In genomic region chr10:71266147-71266917, GRCh38 we compare ENCODE assay signal across 2 cellular contexts.
A peak's percentile ranks its signal among the peaks of the same experiment; 100 is the strongest.
TF ChIP-seq lines count a peak whose summit lies in the region.

No MANE protein-coding gene starts in this region.

TF ChIP-seq in A549, 52 proteins besides CTCF, POLR2A, EP300 and RAD21 (continued from another document):
- TF ChIP-seq BCL3 (IDR thresholded peaks at IDR 0.05) (no peak), MAZ (IDR thresholded peaks at IDR 0.05; ENCODE audit: borderline replicate concordance, low read depth, low read length) (no peak), RCOR1 (IDR thresholded peaks at IDR 0.05; ENCODE audit: low read depth, low read length) (no peak), FOSB (CRISPR knock-in tag; IDR thresholded peaks at IDR 0.05) (no peak), MYC (IDR thresholded peaks at IDR 0.05; ENCODE audit: borderline replicate concordance, low read length) (no peak), CHD2 (IDR thresholded peaks at IDR 0.05; ENCODE audit: low read length, partially characterized antibody) (no peak), GATA3 (IDR thresholded peaks at IDR 0.05; ENCODE audit: borderline replicate concordance) (no peak), ZFP36 (IDR thresholded peaks at IDR 0.05; ENCODE audit: borderline replicate concordance, partially characterized antibody) (no peak), EHF (CRISPR knock-in tag; IDR thresholded peaks at IDR 0.05) (no peak), MAX (IDR thresholded peaks at IDR 0.05) (no peak), MAFK (IDR thresholded peaks at IDR 0.05; ENCODE audit: partially characterized antibody) (no peak), CEBPB (IDR thresholded peaks at IDR 0.05) (no peak), ELK1 (IDR thresholded peaks at IDR 0.05; ENCODE audit: low read depth, low read length) (no peak), CBX8 (IDR thresholded peaks at IDR 0.05) (no peak), PHF8 (IDR thresholded peaks at IDR 0.05; ENCODE audit: borderline replicate concordance, low read depth) (no peak), RFX5 (IDR thresholded peaks at IDR 0.05) (no peak), ESRRA (IDR thresholded peaks at IDR 0.05; ENCODE audit: borderline replicate concordance, low read length) (no peak), CBX2 (IDR thresholded peaks at IDR 0.05; ENCODE audit: borderline replicate concordance, low read depth) (no peak)

TF ChIP-seq in K562, 482 proteins besides CTCF, POLR2A, EP300 and RAD21 (continued from another document and continues in another):
- peak; percentile 75; the same call in 1 of the 2 replicates for TF ChIP-seq TSHZ1 (CRISPR knock-in tag; IDR thresholded peaks at IDR 0.05)
- no peak for TF ChIP-seq ASH1L (IDR thresholded peaks at IDR 0.05; ENCODE audit: borderline replicate concordance, low read depth, partially characterized antibody)
- 0 out of 2 replicates have a peak, but pooled peaks have one; percentile 20 for TF ChIP-seq ERF (CRISPR knock-in tag; IDR thresholded peaks at IDR 0.05)
- no peak for TF ChIP-seq ZNF316 (IDR thresholded peaks at IDR 0.05)
- TF ChIP-seq XRCC4 (IDR thresholded peaks at IDR 0.05; ENCODE audit: extremely low read depth, insufficient read depth, insufficient read length) = no peak
- peak; percentile 30; the same call in 1 of the 2 replicates for TF ChIP-seq ZBTB26 (CRISPR knock-in tag; IDR thresholded peaks at IDR 0.05)
- TF ChIP-seq PHB (CRISPR knock-in tag; IDR thresholded peaks at IDR 0.05) = peak; percentile 66; the same call in 1 of the 2 replicates
- TF ChIP-seq E2F3 (CRISPR knock-in tag; IDR thresholded peaks at IDR 0.05) = peak; percentile 72
- TF ChIP-seq HOMEZ (CRISPR knock-in tag; IDR thresholded peaks at IDR 0.05) = peak; percentile 78; the same call in 1 of the 2 replicates
- TF ChIP-seq NFIC (IDR thresholded peaks at IDR 0.05) = peak; percentile 47; the same call in 1 of the 2 replicates
- no peak; the same call in 1 of the 2 replicates for TF ChIP-seq ZNF75A (CRISPR knock-in tag; IDR thresholded peaks at IDR 0.05)
- TF ChIP-seq ILK (tag; IDR thresholded peaks at IDR 0.05; ENCODE audit: borderline replicate concordance, low read depth) = no peak
- 0 out of 2 replicates have a peak, but pooled peaks have one; percentile 57 for TF ChIP-seq ZNF23 (CRISPR knock-in tag; IDR thresholded peaks at IDR 0.05)
- no peak for TF ChIP-seq RAD51 (IDR thresholded peaks at IDR 0.05; ENCODE audit: borderline replicate concordance, low read depth)
- no peak for TF ChIP-seq NCOA6 (IDR thresholded peaks at IDR 0.05)
- no peak; the same call in 1 of the 2 replicates for TF ChIP-seq FOXJ2 (tag; IDR thresholded peaks at IDR 0.05)
- no peak for TF ChIP-seq PTBP1 (IDR thresholded peaks at IDR 0.05; ENCODE audit: low read depth, low read length)
- TF ChIP-seq PURB (CRISPR knock-in tag; IDR thresholded peaks at IDR 0.05; ENCODE audit: low read depth) = no peak
- TF ChIP-seq ZNF217 (CRISPR knock-in tag; IDR thresholded peaks at IDR 0.05) = peak; percentile 81; the same call in 1 of the 2 replicates
- TF ChIP-seq MTA3 (IDR thresholded peaks at IDR 0.05; ENCODE audit: borderline replicate concordance) = peak; percentile 93; the same call in 1 of the 2 replicates
- TF ChIP-seq KLF13 (tag; IDR thresholded peaks at IDR 0.05; ENCODE audit: borderline replicate concordance, low read depth) = peak; percentile 83
- 0 out of 2 replicates have a peak, but pooled peaks have one; percentile 20 for TF ChIP-seq CBFB (CRISPR knock-in tag; IDR thresholded peaks at IDR 0.05)
- peak; percentile 98 for TF ChIP-seq CTBP1 (IDR thresholded peaks at IDR 0.05; ENCODE audit: borderline replicate concordance)
- TF ChIP-seq ID3 (CRISPR knock-in tag; IDR thresholded peaks at IDR 0.05) = no peak
- peak; percentile 90 for TF ChIP-seq ID3 (tag; IDR thresholded peaks at IDR 0.05)
- TF ChIP-seq ELF2 (CRISPR knock-in tag; IDR thresholded peaks at IDR 0.05) = peak; percentile 77
- TF ChIP-seq SFPQ (IDR thresholded peaks at IDR 0.05; ENCODE audit: low read depth, low read length) = no peak
- TF ChIP-seq ATF1 (CRISPR knock-in tag; IDR thresholded peaks at IDR 0.05) = peak; percentile 45; the same call in 1 of the 2 replicates
- TF ChIP-seq ATF1 (tag; IDR thresholded peaks at IDR 0.05) = peak; percentile 68
- peak; percentile 73 for TF ChIP-seq CCNT2 (IDR thresholded peaks at IDR 0.05; ENCODE audit: borderline replicate concordance, extremely low read depth, insufficient read length, low read depth, low read length)
- no peak for TF ChIP-seq U2AF2 (optimal IDR thresholded peaks at IDR 0.05; ENCODE audit: low read depth, low read length)
- no peak for TF ChIP-seq POLR3A (IDR thresholded peaks at IDR 0.05; ENCODE audit: borderline replicate concordance, extremely low read depth, insufficient read depth, insufficient read length)
- TF ChIP-seq ZBTB33 (CRISPR knock-in tag; IDR thresholded peaks at IDR 0.05) = peak; percentile 88
- TF ChIP-seq CUX1 (CRISPR knock-in tag; IDR thresholded peaks at IDR 0.05) = no peak
- no peak for TF ChIP-seq ZNF274 (IDR thresholded peaks at IDR 0.05; ENCODE audit: borderline replicate concordance, low read depth, low read length)
- no peak for TF ChIP-seq EWSR1 (IDR thresholded peaks at IDR 0.05; ENCODE audit: borderline replicate concordance, low read depth, partially characterized antibody)
- TF ChIP-seq RB1 (IDR thresholded peaks at IDR 0.05; ENCODE audit: low read depth) = peak; percentile 32; the same call in 1 of the 2 replicates
- TF ChIP-seq ZNF124 (CRISPR knock-in tag; IDR thresholded peaks at IDR 0.05) = no peak
- no peak for TF ChIP-seq MCM3 (IDR thresholded peaks at IDR 0.05)
